Comparison of ENCODE assay signal across 11 cellular contexts in the genomic region with DNA sequence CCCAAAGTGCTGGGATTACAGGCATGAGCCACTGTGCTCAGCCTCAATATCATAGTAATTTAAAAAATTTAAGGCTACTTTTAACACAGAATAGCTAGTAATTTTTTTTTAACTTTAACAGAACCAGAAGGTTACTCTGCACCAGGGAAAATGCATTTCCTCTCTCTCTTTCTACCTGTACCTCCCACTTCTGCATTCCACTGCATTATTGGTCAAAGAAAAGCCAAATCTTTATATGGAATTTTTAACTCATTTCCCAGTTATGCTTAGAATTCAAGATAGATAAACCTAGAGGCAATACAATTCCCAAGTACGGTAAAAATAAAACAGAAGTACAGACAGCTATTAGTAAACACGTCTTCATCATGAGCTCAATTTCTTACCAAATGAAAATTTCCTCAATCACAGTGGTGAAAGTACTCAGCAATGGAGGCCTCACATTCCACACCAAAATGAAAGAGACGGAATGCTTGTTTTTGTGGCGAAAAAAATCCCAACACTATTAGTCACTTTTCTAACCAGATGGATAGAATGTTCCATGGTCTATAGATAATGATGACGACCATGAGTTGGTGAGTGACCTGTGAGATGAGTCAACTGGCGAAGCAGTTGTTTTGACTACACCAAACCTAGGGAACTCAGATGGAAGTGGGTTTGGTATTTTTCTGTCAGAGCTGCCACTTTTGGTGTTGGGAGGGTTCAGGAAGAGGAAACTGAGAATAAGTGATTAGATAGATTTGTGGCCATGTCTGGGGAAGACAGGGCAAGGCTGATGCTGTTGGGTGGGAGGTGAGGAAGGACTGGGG.
DNase-seq lines count a peak whose midpoint lies in the region; ATAC-seq lines count a peak whose summit lies in the region.
"Had no signal": no experiment of that assay in that cellular context is flagged by ENCODE, and none has a peak within 500 bp of the region (broad histone marks: within the 10 kb centered on the region; RNA-seq: fewer than 3 reads in every experiment).

No MANE protein-coding gene starts in this region.

- in situ Hi-C loops in GM23248 (cut with MboI) = no loop called here

- H2AFZ ChIP-seq in GM23248 = no peak overlapping the region

- peak overlapping the region; percentile 61 for H3K9ac ChIP-seq in GM23248

- H3K79me2 ChIP-seq in GM23248 (ENCODE audit: insufficient read depth) = no peaks in the 10 kb centered on the region

- H3K4me3 ChIP-seq in GM23248 = peak overlapping the region; percentile 36

- H3K4me2 ChIP-seq in GM23248 (ENCODE audit: unreplicated experiment) = peak overlapping the region; percentile 57

- ATAC-seq in HG03039 (IDR thresholded peaks at IDR 0.05; ENCODE audit: unreplicated experiment) (no peak), GM21576 (IDR thresholded peaks at IDR 0.05; ENCODE audit: unreplicated experiment) (no peak)

- no peaks in the 10 kb centered on the region for H3K9me3 ChIP-seq in GM23248 (ENCODE audit: low read depth)

- peaks cover 48% of the 10 kb centered on the region for H3F3A ChIP-seq in GM23248 (ENCODE audit: insufficient read depth)

- H3K4me1 ChIP-seq in GM23248 (ENCODE audit: insufficient read depth) = peaks cover 52% of the 10 kb centered on the region

- no peaks in the 10 kb centered on the region for H4K20me1 ChIP-seq in GM23248 (ENCODE audit: insufficient read depth)

- peak; percentile 97 for DNase-seq in GM23248
- peak; percentile 98 for DNase-seq in RPMI7951 (ENCODE audit: low read depth)
- peak; percentile 99 for DNase-seq in fibroblast of peridontal ligament (ENCODE audit: extremely low read depth)
- DNase-seq in smooth muscle cell of the brain vasculature (ENCODE audit: low read depth, low spot score) = peak; percentile 66
- DNase-seq in mucosa of gallbladder (ENCODE audit: low spot score) = no peak
- DNase-seq in DMS53 treated with DMSO at 0.1 percent for 48 hours (lab: John Stamatoyannopoulos, UW; ENCODE audit: unreplicated experiment) = no peak
- DNase-seq: activated B cell treated with CpG ODN at 0.5 μM for 24 hours, caudate nucleus, NCI-H2171 treated with DMSO at 0.1 percent for 48 hours had no signal

- H3K27me3 ChIP-seq in GM23248 (replicated peaks; ENCODE audit: insufficient read depth) = no peaks in the 10 kb centered on the region

- no peaks in the 10 kb centered on the region for H3K36me3 ChIP-seq in GM23248 (ENCODE audit: low read depth)

- H3K27ac ChIP-seq in GM23248 = peak overlapping the region; percentile 90

- no peaks in the 10 kb centered on the region for H3K9me2 ChIP-seq in GM23248 (ENCODE audit: insufficient read depth)

- 0 to 1% methylated on average over 6 of the region's 6 CpGs for WGBS in GM23248 (ENCODE audit: low coverage in 1 of 2, low lambda C conversion rate in 2 of 2, missing lambda C conversion rate in 2 of 2), 2 experiments

Comparison
In these comparisons a context has a peak if more than half of its experiments do, and no peak if none do; other contexts are left out.
1. DNase-seq: peak in GM23248 (single experiment), RPMI7951 (single experiment), fibroblast of peridontal ligament (single experiment) and smooth muscle cell of the brain vasculature (single experiment); none in mucosa of gallbladder (single experiment) and DMS53 treated with DMSO at 0.1 percent for 48 hours (single experiment).